ENCODE assay signal across 10 cellular contexts in genomic region chr7:99996755-99997544, GRCh38. TPM values are rescaled to one million over a fixed set of nuclear protein-coding genes. Genes with fewer than 3 reads are reported as not detected.
DNase-seq lines count a peak whose midpoint lies in the region; ATAC-seq and TF ChIP-seq lines count a peak whose summit lies in the region.
"Had no signal": no experiment of that assay in that cellular context is flagged by ENCODE, and none has a peak within 500 bp of the region (broad histone marks: within the 10 kb centered on the region; RNA-seq: fewer than 3 reads in every experiment).

No MANE protein-coding gene starts in this region.

- no peaks in the 10 kb centered on the region for H3K36me3 ChIP-seq in CD4-positive, alpha-beta memory T cell (ENCODE audit: insufficient read depth, low read length)
- H3K36me3 ChIP-seq in OCI-LY1 (ENCODE audit: insufficient read depth, low read length) = no peaks in the 10 kb centered on the region
- no peaks in the 10 kb centered on the region for H3K36me3 ChIP-seq in trophoblast cell (ENCODE audit: control insufficient read depth in 1 of 2, insufficient read depth in 2 of 2, low read length in 2 of 2)

- H2AK5ac ChIP-seq in trophoblast cell (ENCODE audit: low read length) = no peak overlapping the region

- no peaks in the 10 kb centered on the region for H3F3A ChIP-seq in OCI-LY1 (ENCODE audit: insufficient read depth, low read length)

- no peaks in the 10 kb centered on the region for H3K9me3 ChIP-seq in CD4-positive, alpha-beta memory T cell (ENCODE audit: control insufficient read depth in 1 of 2, low read length in 2 of 2)
- H3K9me3 ChIP-seq in OCI-LY1 (ENCODE audit: low read length) (no peaks in the 10 kb centered on the region), trophoblast cell (ENCODE audit: insufficient read depth, low read depth, low read length) (no peaks in the 10 kb centered on the region)

- CTCF ChIA-PET in CD4-positive, alpha-beta memory T cell (lab: Charles Lee; ENCODE audit: partially characterized antibody) = interaction anchor here (0.7 to 12.8 kb wide), 9 partner anchors 11 to 664 kb away, joined by 3 to 268 read pairs (median 3); partner anchors contain the start of genes GJC3 and TRIM4

- peak overlapping the region; percentile 64; the same call in 1 of the 2 replicates for H3K9ac ChIP-seq in OCI-LY1 (ENCODE audit: low read length)
- H3K9ac ChIP-seq in trophoblast cell (ENCODE audit: low read length) = no peak overlapping the region

- H2BK120ac ChIP-seq in trophoblast cell (ENCODE audit: insufficient read depth, low read length, poor library complexity) = no peak overlapping the region

- H3K9me2 ChIP-seq in OCI-LY1 (ENCODE audit: low read depth, low read length) = no peaks in the 10 kb centered on the region

- peaks cover 18% of the 10 kb centered on the region for H3K4me1 ChIP-seq in CD4-positive, alpha-beta memory T cell (ENCODE audit: insufficient read depth, low read length)
- H3K4me1 ChIP-seq in OCI-LY1 (ENCODE audit: insufficient read depth, low read length, severe bottlenecking) = peaks cover 23% of the 10 kb centered on the region
- no peaks in the 10 kb centered on the region for H3K4me1 ChIP-seq in trophoblast cell (ENCODE audit: control insufficient read depth in 1 of 2, insufficient read depth in 2 of 2, low read length in 2 of 2)

- POLR2A ChIA-PET in CD4-positive, alpha-beta memory T cell (lab: Charles Lee; ENCODE audit: partially characterized antibody) = interaction anchor here (0.6 to 3.7 kb wide), 9 partner anchors 19 to 130 kb away, joined by 3 to 38 read pairs (median 6); partner anchors contain the start of genes AP4M1, MBLAC1, TRIM4 and ZKSCAN1

- no peaks in the 10 kb centered on the region for H4K20me1 ChIP-seq in OCI-LY1 (ENCODE audit: insufficient read depth, low read length)

- ATAC-seq in HG03439 (IDR thresholded peaks at IDR 0.05; ENCODE audit: unreplicated experiment) = no peak

- H3K4ac ChIP-seq in trophoblast cell (ENCODE audit: low read depth, low read length) = no peak overlapping the region

- no peaks in the 10 kb centered on the region for H3K27me3 ChIP-seq in CD4-positive, alpha-beta memory T cell (ENCODE audit: insufficient read depth, low read length)
- peaks cover 5% of the 10 kb centered on the region for H3K27me3 ChIP-seq in OCI-LY1 (ENCODE audit: insufficient read depth, low read length)
- no peaks in the 10 kb centered on the region for H3K27me3 ChIP-seq in trophoblast cell (ENCODE audit: insufficient read depth, low read length)

- no peaks in the 10 kb centered on the region for H3K9me3 Mint-ChIP-seq in CD4-positive, alpha-beta memory T cell
- H3K9me3 Mint-ChIP-seq in endothelial cell (ENCODE audit: unreplicated experiment) (no peaks in the 10 kb centered on the region), osteocyte (ENCODE audit: unreplicated experiment) (no peaks in the 10 kb centered on the region)

- peak overlapping the region in 1 of 2 donors; percentile 43 for H3K4me3 ChIP-seq in CD4-positive, alpha-beta memory T cell (ENCODE audit: low read length in 2 of 2)
- H3K4me3 ChIP-seq in OCI-LY1 (ENCODE audit: low read depth, low read length, poor library complexity, severe bottlenecking) (peak overlapping the region; percentile 62), trophoblast cell (ENCODE audit: low read depth, low read length) (no peak overlapping the region)

- H3K18ac ChIP-seq in trophoblast cell (ENCODE audit: low read length) = no peak overlapping the region

- no CpG with 5 or more reads among the region's 15 CpGs for WGBS in trophoblast cell (ENCODE audit: extremely low coverage, insufficient coverage, insufficient read length)

- peaks cover 8 to 15% (median 12%) of the 10 kb centered on the region in 4 donors for H3K4me1 Mint-ChIP-seq in CD4-positive, alpha-beta memory T cell
- H3K4me1 Mint-ChIP-seq in endothelial cell (ENCODE audit: unreplicated experiment) = peaks cover 3% of the 10 kb centered on the region
- peaks cover 2% of the 10 kb centered on the region for H3K4me1 Mint-ChIP-seq in osteocyte (ENCODE audit: unreplicated experiment)

- H4K12ac ChIP-seq in trophoblast cell (ENCODE audit: low read depth, low read length) = peak overlapping the region; percentile 17

- H3K4me3 Mint-ChIP-seq in CD4-positive, alpha-beta memory T cell = peak overlapping the region; percentile 58 to 80 (median 75)
- H3K4me3 Mint-ChIP-seq in endothelial cell (ENCODE audit: unreplicated experiment) = peak overlapping the region; percentile 42
- no peak overlapping the region for H3K4me3 Mint-ChIP-seq in osteocyte (ENCODE audit: unreplicated experiment)

- no peak overlapping the region for H3K23ac ChIP-seq in trophoblast cell (ENCODE audit: low read length)

- no peaks in the 10 kb centered on the region for H3K27me3 Mint-ChIP-seq in CD4-positive, alpha-beta memory T cell
- H3K27me3 Mint-ChIP-seq in endothelial cell (ENCODE audit: unreplicated experiment) (peaks cover 3% of the 10 kb centered on the region), osteocyte (ENCODE audit: unreplicated experiment) (peaks cover 18% of the 10 kb centered on the region)

- H2BK5ac ChIP-seq in trophoblast cell (ENCODE audit: low read depth, low read length, poor library complexity) = no peak overlapping the region

- no peaks in the 10 kb centered on the region for H3K79me1 ChIP-seq in trophoblast cell (ENCODE audit: low read length)

- peak overlapping the region; percentile 77 for H2AFZ ChIP-seq in OCI-LY1 (ENCODE audit: low read length)
- H2AFZ ChIP-seq in trophoblast cell (ENCODE audit: insufficient read depth, low read length, poor library complexity) = no peak overlapping the region

- H4K91ac ChIP-seq in trophoblast cell (ENCODE audit: low read depth, low read length) = peak overlapping the region; percentile 48

- intact Hi-C loops in CD4-positive, alpha-beta memory T cell (cut with micrococcal nuclease) = loop anchor here (1.0 kb wide), 3 partner anchors 18 to 84 kb away; partner anchors contain the start of genes ZKSCAN1, ZNF3 and ZSCAN21

- no peak for DNase-seq in CD4-positive, alpha-beta memory T cell
- DNase-seq in endothelial cell (ENCODE audit: low spot score) (no peak), trophoblast cell (no peak), osteocyte (ENCODE audit: extremely low spot score, unreplicated experiment) (no peak), NAMALWA (ENCODE audit: low spot score) (no peak)
- DNase-seq in activated CD4-positive, CD25-positive, alpha-beta regulatory T cell treated with anti-CD3 and anti-CD28 coated beads, Interleukin-2, amount 50 U/mL, for 72 hours = no peak
- DNase-seq: NCI-H510A treated with DMSO at 0.1 percent for 48 hours had no signal

- H3K27ac ChIP-seq in CD4-positive, alpha-beta memory T cell (ENCODE audit: low read depth, low read length) = peak overlapping the region; percentile 3
- H3K27ac ChIP-seq in OCI-LY1 (ENCODE audit: low read depth, low read length, poor library complexity, severe bottlenecking) (no peak overlapping the region), trophoblast cell (ENCODE audit: low read depth, low read length) (no peak overlapping the region)

- no peak overlapping the region for H2BK12ac ChIP-seq in trophoblast cell (ENCODE audit: low read length)

- H4K8ac ChIP-seq in trophoblast cell (ENCODE audit: low read depth, low read length) = peak overlapping the region; percentile 24

- peak overlapping the region; percentile 69 to 95 (median 90) for H3K27ac Mint-ChIP-seq in CD4-positive, alpha-beta memory T cell
- H3K27ac Mint-ChIP-seq in endothelial cell (ENCODE audit: unreplicated experiment) = peak overlapping the region; percentile 67
- H3K27ac Mint-ChIP-seq in osteocyte (ENCODE audit: unreplicated experiment) = no peak overlapping the region

- peak overlapping the region; percentile 65 for H3K4me2 ChIP-seq in OCI-LY1 (ENCODE audit: low read length)
- peak overlapping the region; percentile 40 for H3K4me2 ChIP-seq in trophoblast cell (ENCODE audit: low read length)

- no peaks in the 10 kb centered on the region for H3K36me3 Mint-ChIP-seq in CD4-positive, alpha-beta memory T cell
- no peaks in the 10 kb centered on the region for H3K36me3 Mint-ChIP-seq in endothelial cell (ENCODE audit: low read depth, unreplicated experiment)
- no peaks in the 10 kb centered on the region for H3K36me3 Mint-ChIP-seq in osteocyte (ENCODE audit: unreplicated experiment)

- H3K79me2 ChIP-seq in OCI-LY1 (ENCODE audit: insufficient read depth, low read length) (no peaks in the 10 kb centered on the region), trophoblast cell (ENCODE audit: control insufficient read depth, insufficient read depth, low read length, poor library complexity) (no peaks in the 10 kb centered on the region)

- H3K14ac ChIP-seq in trophoblast cell (ENCODE audit: low read length) = no peak overlapping the region

- TF ChIP-seq CTCF in OCI-LY1 (IDR thresholded peaks at IDR 0.05; ENCODE audit: low read length) (no peak), endothelial cell (IDR thresholded peaks at IDR 0.05; ENCODE audit: unreplicated experiment) (no peak), osteocyte (IDR thresholded peaks at IDR 0.05) (no peak)

RNA-seq across cellular contexts. Expression of gene ZKSCAN1, which starts 18.4 kb away (rescaled TPM):
- total RNA-seq in CD4-positive, alpha-beta memory T cell = 100 to 1,000 TPM in 1 of 2 experiments, 10 to 100 TPM in 1; 94.8 to 101 TPM
- 10 to 100 TPM; 25.0 to 47.0 TPM for polyA plus RNA-seq in CD4-positive, alpha-beta memory T cell
- total RNA-seq in endothelial cell (ENCODE audit: unreplicated experiment) (63.1 TPM), osteocyte (84.1 and 90.4 TPM in 2 replicates)
- polyA plus RNA-seq in trophoblast cell (2013) = 17.3 and 18.4 TPM in 2 replicates

RNA-seq across cellular contexts. Expression of gene AZGP1, which starts 21.1 kb away (rescaled TPM):
- not detected for total RNA-seq in CD4-positive, alpha-beta memory T cell
- polyA plus RNA-seq in CD4-positive, alpha-beta memory T cell = not detected
- total RNA-seq in endothelial cell (ENCODE audit: unreplicated experiment) = not detected
- not detected in 2 replicates for polyA plus RNA-seq in trophoblast cell (2013)
- total RNA-seq in osteocyte = not detected in 2 replicates
- polyA plus RNA-seq: neural cell had no signal

RNA-seq across cellular contexts. Expression of gene ZSCAN21, which starts 52.6 kb away (rescaled TPM):
- 10 to 100 TPM in 1 of 2 experiments, 1 to 10 TPM in 1; 9.9 to 10.6 TPM for total RNA-seq in CD4-positive, alpha-beta memory T cell
- polyA plus RNA-seq in CD4-positive, alpha-beta memory T cell = 1 to 10 TPM; 2.5 to 9.7 TPM
- total RNA-seq in endothelial cell (ENCODE audit: unreplicated experiment) (18.5 TPM), osteocyte (13.9 and 14.6 TPM in 2 replicates)
- 12.9 and 13.0 TPM in 2 replicates for polyA plus RNA-seq in trophoblast cell (2013)
